Comparison of ENCODE assay signal across 28 cellular contexts in the genomic region with DNA sequence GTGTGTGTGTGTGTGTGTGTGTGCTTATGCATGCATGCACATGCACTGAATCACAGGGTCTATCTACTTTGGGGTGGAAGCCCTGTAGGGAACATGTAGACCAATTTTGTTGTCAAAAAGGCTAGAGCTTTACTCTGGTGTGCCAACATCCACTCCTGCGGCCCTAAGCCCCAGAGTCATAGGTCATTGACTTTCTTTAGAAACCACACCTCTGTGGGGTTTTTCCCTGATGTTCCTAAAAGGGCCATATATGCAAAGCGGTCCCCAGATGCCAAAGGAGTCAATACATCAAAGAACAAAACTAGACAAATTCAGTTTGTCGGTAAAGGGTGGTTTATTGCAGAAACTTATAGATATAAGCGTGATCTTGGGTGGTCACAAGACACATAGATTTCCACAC. TPM values are rescaled to one million over a fixed set of nuclear protein-coding genes. Genes with fewer than 3 reads are reported as not detected.
DNase-seq lines count a peak whose midpoint lies in the region; ATAC-seq, FAIRE-seq and TF ChIP-seq lines count a peak whose summit lies in the region.
"Had no signal": no experiment of that assay in that cellular context is flagged by ENCODE, and none has a peak within 500 bp of the region (broad histone marks: within the 10 kb centered on the region; RNA-seq: fewer than 3 reads in every experiment).

No MANE protein-coding gene starts in this region.

- H3K4me3 Mint-ChIP-seq in stimulated activated effector memory CD8-positive, alpha-beta T cell treated with anti-CD3 and anti-CD28 coated beads, Interleukin-12 subunit alpha, Interleukin-12 subunit beta, amount 100 ng/mL, for 72 hours = no peak overlapping the region
- H3K4me3 Mint-ChIP-seq: activated T-cell treated with anti-CD3 and anti-CD28 coated beads, Interleukin-2, amount 50 U/mL, for 72 hours; central memory CD8-positive, alpha-beta T cell; effector memory CD8-positive, alpha-beta T cell; neural progenitor cell had no signal

- H3K4me1 Mint-ChIP-seq in stimulated activated effector memory CD8-positive, alpha-beta T cell treated with anti-CD3 and anti-CD28 coated beads, Interleukin-12 subunit alpha, Interleukin-12 subunit beta, amount 100 ng/mL, for 72 hours = peaks cover 19% of the 10 kb centered on the region

- no peak overlapping the region for H3K27ac Mint-ChIP-seq in stimulated activated effector memory CD8-positive, alpha-beta T cell treated with anti-CD3 and anti-CD28 coated beads, Interleukin-12 subunit alpha, Interleukin-12 subunit beta, amount 100 ng/mL, for 72 hours
- H3K27ac Mint-ChIP-seq: activated T-cell treated with anti-CD3 and anti-CD28 coated beads, Interleukin-2, amount 50 U/mL, for 72 hours; effector memory CD8-positive, alpha-beta T cell had no signal

- ATAC-seq in GM18858 (IDR thresholded peaks at IDR 0.05; ENCODE audit: unreplicated experiment) = peak; percentile 81
- peak; percentile 45 for ATAC-seq in GM19468 (IDR thresholded peaks at IDR 0.05; ENCODE audit: extremely low read depth, unreplicated experiment)
- ATAC-seq in HG03108 (IDR thresholded peaks at IDR 0.05; ENCODE audit: unreplicated experiment) = peak; percentile 46
- peak; percentile 16 for ATAC-seq in stimulated activated effector memory CD8-positive, alpha-beta T cell treated with anti-CD3 and anti-CD28 coated beads, Interleukin-12 subunit alpha, Interleukin-12 subunit beta, amount 100 ng/mL, for 72 hours
- ATAC-seq in pancreas = no peak
- no peak for ATAC-seq in heart left ventricle
- ATAC-seq: activated T-cell treated with anti-CD3 and anti-CD28 coated beads, Interleukin-2, amount 50 U/mL, for 72 hours; effector memory CD8-positive, alpha-beta T cell; HCT116 had no signal

- no peaks in the 10 kb centered on the region for H3K4me1 ChIP-seq in pancreas
- H3K4me1 ChIP-seq in heart left ventricle = no peaks in the 10 kb centered on the region
- H3K4me1 ChIP-seq: parathyroid adenoma, vagina had no signal

- H3K27ac ChIP-seq in pancreas (no peak overlapping the region), heart left ventricle (no peak overlapping the region)
- H3K27ac ChIP-seq: neural progenitor cell, parathyroid adenoma, skin epidermis, thoracic aorta, vagina had no signal

- H3K36me3 ChIP-seq in pancreas = no peaks in the 10 kb centered on the region
- no peaks in the 10 kb centered on the region for H3K36me3 ChIP-seq in heart left ventricle
- H3K36me3 ChIP-seq: neural progenitor cell, thoracic aorta, vagina had no signal

- FAIRE-seq in pancreas (lab: Jason Lieb, UNC) = no peak

- H3K36me3 Mint-ChIP-seq in stimulated activated effector memory CD8-positive, alpha-beta T cell treated with anti-CD3 and anti-CD28 coated beads, Interleukin-12 subunit alpha, Interleukin-12 subunit beta, amount 100 ng/mL, for 72 hours = no peaks in the 10 kb centered on the region
- H3K36me3 Mint-ChIP-seq: neural progenitor cell had no signal

- H3K9me3 Mint-ChIP-seq in stimulated activated effector memory CD8-positive, alpha-beta T cell treated with anti-CD3 and anti-CD28 coated beads, Interleukin-12 subunit alpha, Interleukin-12 subunit beta, amount 100 ng/mL, for 72 hours = no peaks in the 10 kb centered on the region
- H3K9me3 Mint-ChIP-seq: central memory CD8-positive, alpha-beta T cell; effector memory CD8-positive, alpha-beta T cell had no signal

- 86 to 97% methylated on average over 4 of the region's 4 CpGs for WGBS in pancreas, 2 donors
- 92 to 96% (median 94%) methylated on average over 4 of the region's 4 CpGs for WGBS in heart left ventricle, 4 donors

- no peak for TF ChIP-seq CTCF in pancreas (IDR thresholded peaks at IDR 0.05)
- TF ChIP-seq CTCF in heart left ventricle (IDR thresholded peaks at IDR 0.05) = no peak

- TF ChIP-seq POLR2A in heart left ventricle (IDR thresholded peaks at IDR 0.05) = no peak

- intact Hi-C loops in pancreas (cut with DNase I) (no loop called here), heart left ventricle (cut with DNase I) (no loop called here)

- H3K27me3 ChIP-seq in pancreas (no peaks in the 10 kb centered on the region), heart left ventricle (no peaks in the 10 kb centered on the region)
- H3K27me3 ChIP-seq: neural progenitor cell, vagina had no signal

- H3K9me3 ChIP-seq in pancreas = no peaks in the 10 kb centered on the region
- no peaks in the 10 kb centered on the region for H3K9me3 ChIP-seq in heart left ventricle
- H3K9me3 ChIP-seq: thoracic aorta, vagina had no signal

- H3K4me3 ChIP-seq in pancreas (no peak overlapping the region), heart left ventricle (no peak overlapping the region)
- H3K4me3 ChIP-seq: neural progenitor cell, skin epidermis, thoracic aorta, vagina had no signal

- DNase-seq in stimulated activated effector memory CD8-positive, alpha-beta T cell treated with anti-CD3 and anti-CD28 coated beads, Interleukin-12 subunit alpha, Interleukin-12 subunit beta, amount 100 ng/mL, for 72 hours (ENCODE audit: low spot score in 2 of 2) = no peak
- DNase-seq in pancreas (no peak), heart left ventricle (no peak), superior temporal gyrus (ENCODE audit: extremely low spot score) (no peak)
- DNase-seq: activated CD4-positive, alpha-beta T cell treated with anti-CD3 and anti-CD28 coated beads, Interleukin-2, amount 50 U/mL, for 4 hours; activated CD4-positive, CD25-positive, alpha-beta regulatory T cell; activated T-cell treated with anti-CD3 and anti-CD28 coated beads, Interleukin-2, amount 50 U/mL, for 72 hours; DMS153; effector memory CD8-positive, alpha-beta T cell; KBM-7; mammary epithelial cell; NCI-H1092 treated with DMSO at 0.1 percent for 48 hours; NCI-H1694 treated with DMSO at 0.1 percent for 48 hours; NCI-H446 treated with DMSO at 0.1 percent for 48 hours; retina; RPMI8226; stimulated activated naive CD4-positive, alpha-beta T cell treated with Interleukin-2 at 50 U/mL for 16 hours had no signal

RNA-seq across cellular contexts. Expression of gene SLC2A12, which starts 29.8 kb away (rescaled TPM):
- total RNA-seq in pancreas (1 to 10 TPM in 1 of 6 donors, under 1 TPM in 5; 0.19 to 1.7 (median 0.69) TPM), heart left ventricle (10 to 100 TPM; 12.3 to 34.1 (median 20.3) TPM)
- polyA plus RNA-seq in pancreas (1 to 10 TPM in 1 of 2 donors, under 1 TPM in 1; 0.27 to 1.3 TPM), heart left ventricle (10 to 100 TPM in 1 of 2 donors, 1 to 10 TPM in 1; 5.1 to 10.5 TPM)
- total RNA-seq: T-helper 1 cell treated with Interleukin-12 subunit alpha and Interleukin-12 subunit beta and Interleukin-4 antibody, amounts not matched to agents 30 ng/mL and 1 ng/mL, for 36 hours had no signal

Comparison
In these comparisons a context has a peak if more than half of its experiments do, and no peak if none do; other contexts are left out.
1. ATAC-seq: peak in GM18858 (single experiment), GM19468 (single experiment), HG03108 (single experiment) and stimulated activated effector memory CD8-positive, alpha-beta T cell treated with anti-CD3 and anti-CD28 coated beads, Interleukin-12 subunit alpha, Interleukin-12 subunit beta, amount 100 ng/mL, for 72 hours (single experiment); none in pancreas (0 of 4) and heart left ventricle (0 of 4).
2. RNA of gene SLC2A12, which starts 29.8 kb away (total RNA-seq): 12.3 to 34.1 TPM in heart left ventricle; 0.19 to 1.7 TPM in pancreas; every median in the first group is over 4 times any median in the second.